In the genomic region with DNA sequence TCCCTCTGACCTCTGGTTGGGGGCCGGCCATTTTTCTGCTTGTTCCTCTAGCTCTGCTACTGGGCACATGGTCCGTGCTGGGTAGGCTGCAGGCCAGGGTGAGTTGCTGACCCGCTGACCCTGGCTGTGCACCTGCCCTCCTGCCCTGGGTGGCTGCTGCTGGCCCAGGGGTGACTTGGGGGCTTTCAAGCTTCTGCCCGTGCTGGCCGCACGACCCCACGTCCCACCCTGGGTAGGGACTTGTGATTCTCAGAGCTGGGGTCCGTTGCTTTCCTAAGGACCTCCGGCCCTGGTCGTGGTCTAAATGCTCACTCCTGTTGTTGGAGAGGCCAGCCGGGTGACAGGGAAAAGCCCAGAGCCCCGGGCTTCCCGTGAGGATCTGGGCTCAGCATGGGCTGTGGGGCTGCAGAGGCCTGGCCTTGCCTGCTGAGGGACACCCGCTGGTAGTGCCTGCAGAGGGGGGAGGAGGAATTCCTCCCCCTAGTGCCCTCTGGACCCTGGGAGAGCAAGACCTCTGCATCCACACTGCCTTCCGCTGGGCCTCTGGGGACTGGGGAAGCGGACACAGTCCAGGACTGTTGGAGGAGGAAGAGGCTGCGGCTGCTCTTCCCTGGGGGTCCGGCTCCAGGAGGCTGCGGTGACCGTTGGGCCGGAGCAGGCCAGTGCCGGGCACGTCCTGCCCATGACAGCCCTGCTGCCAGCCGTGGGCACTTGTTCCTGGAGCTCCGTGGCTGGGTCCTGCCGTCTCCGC, we compare ENCODE assay signal across 17 cellular contexts. TPM values are rescaled to one million over a fixed set of nuclear protein-coding genes. Genes with fewer than 3 reads are reported as not detected.
A peak's percentile ranks its signal among the peaks of the same experiment; 100 is the strongest.
DNase-seq lines count a peak whose midpoint lies in the region; ATAC-seq and TF ChIP-seq lines count a peak whose summit lies in the region.
"Had no signal": no experiment of that assay in that cellular context is flagged by ENCODE, and none has a peak within 500 bp of the region (broad histone marks: within the 10 kb centered on the region; RNA-seq: fewer than 3 reads in every experiment).

No MANE protein-coding gene starts in this region.

- H3K36me3 ChIP-seq in HUES64 (ENCODE audit: insufficient read depth, low read length) (no peaks in the 10 kb centered on the region), right atrium auricular region (no peaks in the 10 kb centered on the region)

- 85% methylated on average over 27 of the region's 27 CpGs for WGBS in HUES64

- no peak overlapping the region for H3K4me3 ChIP-seq in HUES64 (ENCODE audit: low read length)
- H3K4me3 ChIP-seq in right atrium auricular region: no peak overlapping the region

- intact Hi-C loops in posterior vena cava (cut with DNase I): loop anchor here in 1 of 2 donors (10.0 kb wide), 1 partner anchor 104 kb away; no protein-coding TSS in a partner anchor

- no peak for TF ChIP-seq CTCF in right atrium auricular region (IDR thresholded peaks at IDR 0.05)

- H3K9ac ChIP-seq in HUES64 (ENCODE audit: low read depth, low read length): 0 out of 2 replicates have a peak overlapping the region, but pooled peaks have one; percentile 20

- peaks cover 12% of the 10 kb centered on the region for H3K4me1 ChIP-seq in HUES64 (ENCODE audit: insufficient read depth, low read length)
- H3K4me1 ChIP-seq in right atrium auricular region: no peaks in the 10 kb centered on the region

- no peak for ATAC-seq in HG03280 (IDR thresholded peaks at IDR 0.05; ENCODE audit: unreplicated experiment)

- H3K9me3 ChIP-seq in HUES64 (ENCODE audit: insufficient read depth, low read depth, low read length) (no peaks in the 10 kb centered on the region), right atrium auricular region (no peaks in the 10 kb centered on the region)

- peak; percentile 49 for DNase-seq in ELF-1 (ENCODE audit: low read depth, low spot score)
- peak; percentile 53 for DNase-seq in right atrium auricular region (ENCODE audit: low spot score)
- peak; percentile 78 for DNase-seq in posterior vena cava (ENCODE audit: low spot score)
- no peak for DNase-seq in HT-29 (ENCODE audit: low spot score)
- no peak for DNase-seq in COR-L47 (lab: John Stamatoyannopoulos, UW)
- DNase-seq: activated B cell treated with CpG ODN at 0.5 μM for 24 hours, GF-D8, NCI-H1092, NCI-H2227 treated with DMSO at 0.1 percent for 48 hours had no signal

- no peaks in the 10 kb centered on the region for H3K27me3 ChIP-seq in HUES64 (ENCODE audit: insufficient read depth, low read length)
- H3K27me3 ChIP-seq in right atrium auricular region: no peaks in the 10 kb centered on the region

- H3K27ac ChIP-seq in HUES64 (ENCODE audit: low read depth, low read length) (peak overlapping the region; percentile 25; the same call in 1 of the 2 replicates), right atrium auricular region (no peak overlapping the region)
- H3K27ac ChIP-seq: epithelial cell of prostate had no signal

RNA-seq across cellular contexts. Expression of a gene that starts 6.3 kb away (rescaled TPM):
- not detected for polyA plus RNA-seq in HUES64 (2013, experiment 1 of 2)
- 0.38 TPM for polyA plus RNA-seq in HUES64 (2013, experiment 2 of 2)
- 1 to 10 TPM in 1 of 2 donors, under 1 TPM in 1; 0.56 to 1.1 TPM for total RNA-seq in right atrium auricular region
- not detected for total RNA-seq in posterior vena cava
- not detected in 2 replicates for total RNA-seq in HT-29 (2014; rRNA removed; shearing (Covaris generic))
- total RNA-seq: activated B cell treated with CpG ODN at 0.5 μM for 24 hours, glomerular endothelial cell, kidney epithelial cell, myocyte had no signal
- polyA plus RNA-seq: CD8-positive, alpha-beta memory T cell; IgD-negative memory B cell had no signal

RNA-seq across cellular contexts. Expression of a gene that starts 35.9 kb away (rescaled TPM):
- 9.9 TPM for polyA plus RNA-seq in HUES64 (2013, experiment 1 of 2)
- 9.4 TPM for polyA plus RNA-seq in HUES64 (2013, experiment 2 of 2)
- total RNA-seq in right atrium auricular region (10 to 100 TPM in 1 of 2 donors, 1 to 10 TPM in 1; 7.5 to 11.7 TPM), posterior vena cava (10 to 100 TPM; 12.4 to 18.8 TPM)
- total RNA-seq in HT-29 (2014; rRNA removed; shearing (Covaris generic)): 50.3 and 53.7 TPM in 2 replicates

RNA-seq across cellular contexts. Expression of a gene that starts 38.6 kb away (rescaled TPM):
- polyA plus RNA-seq in HUES64 (2013, experiment 1 of 2): 0.20 TPM
- polyA plus RNA-seq in HUES64 (2013, experiment 2 of 2): 0.57 TPM
- total RNA-seq in right atrium auricular region (under 1 TPM in 1 of 2 donors, not detected in 1; 0.31 TPM), posterior vena cava (under 1 TPM in 1 of 2 donors, not detected in 1; 0.38 TPM)
- total RNA-seq in HT-29 (2014; rRNA removed; shearing (Covaris generic)): 0.31 and 1.1 TPM in 2 replicates
- total RNA-seq: CD8-positive, alpha-beta memory T cell; kidney epithelial cell had no signal
- polyA plus RNA-seq: CD8-positive, alpha-beta memory T cell; IgD-negative memory B cell had no signal

Comparison
In these comparisons a context has a peak if more than half of its experiments do, and no peak if none do; other contexts are left out.
1. DNase-seq: peak in ELF-1 (single experiment), right atrium auricular region (single experiment) and posterior vena cava (single experiment); none in HT-29 (single experiment) and COR-L47 (single experiment).